Comparison of ENCODE assay signal across 18 cellular contexts in the genomic region with DNA sequence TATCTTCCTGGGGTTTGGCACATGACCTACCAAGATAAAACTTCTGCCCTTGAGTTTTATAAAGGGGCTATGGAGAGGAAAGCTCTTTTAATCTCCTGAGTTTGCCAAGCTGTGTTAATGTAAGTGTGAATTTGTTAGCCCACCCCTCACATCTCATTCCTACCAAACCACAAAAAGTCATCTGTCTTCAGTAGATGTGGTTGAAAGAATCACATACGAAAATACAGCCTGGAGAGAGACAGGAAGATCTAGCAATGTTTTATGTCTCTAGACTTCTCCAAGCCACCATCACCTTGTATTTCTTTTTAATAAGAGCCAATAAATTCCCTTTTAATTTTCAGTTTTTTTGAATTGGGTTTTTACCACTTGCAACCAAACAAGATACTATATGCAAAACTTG.
DNase-seq lines count a peak whose midpoint lies in the region; ATAC-seq and TF ChIP-seq lines count a peak whose summit lies in the region.
"Had no signal": no experiment of that assay in that cellular context is flagged by ENCODE, and none has a peak within 500 bp of the region (broad histone marks: within the 10 kb centered on the region; RNA-seq: fewer than 3 reads in every experiment).

No MANE protein-coding gene starts in this region.

- H2AFZ ChIP-seq in DND-41 (ENCODE audit: low read depth, low read length) (peak overlapping the region; percentile 56), Loucy (ENCODE audit: low read length) (no peak overlapping the region)

- H3K4me2 ChIP-seq in DND-41 (ENCODE audit: insufficient read depth, low read length) (no peak overlapping the region), Loucy (ENCODE audit: low read depth, low read length, poor library complexity, severe bottlenecking) (peak overlapping the region; percentile 35)
- H3K4me2 ChIP-seq: A549; BLaER1 treated with 17β-estradiol and CSF1 and Interleukin-3, amounts not matched to agents 10 nM and 100 nM had no signal

- no peak overlapping the region for H3K27ac ChIP-seq in DND-41 (ENCODE audit: low read length)
- H3K27ac ChIP-seq: 22Rv1; A549; BLaER1 treated with 17β-estradiol and CSF1 and Interleukin-3, amounts not matched to agents 10 nM and 100 nM; C4-2B had no signal

- H3K4me1 ChIP-seq in DND-41 (ENCODE audit: insufficient read depth, low read length) = peaks cover 17% of the 10 kb centered on the region
- H3K4me1 ChIP-seq in Loucy (ENCODE audit: insufficient read depth, low read length, poor library complexity, severe bottlenecking) = peaks cover 27% of the 10 kb centered on the region

- DNase-seq in DND-41 = no peak
- DNase-seq in OCI-M1 (lab: John Stamatoyannopoulos, UW) = peak; percentile 22
- DNase-seq: AML-193; CD4-positive, alpha-beta T cell; CD8-positive, alpha-beta T cell; COR-L47; DMS 273 treated with DMSO at 0.1 percent for 48 hours; DMS153; DMS53; DMS79; GF-D8 had no signal

- no peaks in the 10 kb centered on the region for H3K27me3 ChIP-seq in DND-41 (ENCODE audit: insufficient read depth, low read length, poor library complexity)
- H3K27me3 ChIP-seq in Loucy (ENCODE audit: insufficient read depth, low read length, poor library complexity, severe bottlenecking) = no peaks in the 10 kb centered on the region
- H3K27me3 ChIP-seq: BLaER1 treated with 17β-estradiol and CSF1 and Interleukin-3, amounts not matched to agents 10 nM and 100 nM had no signal

- no peak overlapping the region for H3K9ac ChIP-seq in DND-41 (ENCODE audit: low read depth, low read length)
- no peak overlapping the region for H3K9ac ChIP-seq in Loucy (ENCODE audit: low read depth, low read length, poor library complexity, severe bottlenecking)
- H3K9ac ChIP-seq: BLaER1 treated with 17β-estradiol and CSF1 and Interleukin-3, amounts not matched to agents 10 nM and 100 nM had no signal

- H3K79me2 ChIP-seq in DND-41 (ENCODE audit: insufficient read depth, low read length) (no peaks in the 10 kb centered on the region), Loucy (ENCODE audit: insufficient read depth, low read length) (no peaks in the 10 kb centered on the region)

- TF ChIP-seq CTCF in DND-41 (IDR thresholded peaks at IDR 0.05; ENCODE audit: borderline replicate concordance, extremely low read depth, low read length, poor library complexity, severe bottlenecking) (no peak), Loucy (conservative IDR thresholded peaks at IDR 0.05; ENCODE audit: low read length) (no peak)

- no peaks in the 10 kb centered on the region for H3K9me3 ChIP-seq in DND-41 (ENCODE audit: insufficient read depth, low read length, severe bottlenecking)
- no peaks in the 10 kb centered on the region for H3K9me3 ChIP-seq in Loucy (ENCODE audit: insufficient read depth, low read depth, low read length)

- no peaks in the 10 kb centered on the region for H3K36me3 ChIP-seq in DND-41 (ENCODE audit: insufficient read depth, low read length)
- no peaks in the 10 kb centered on the region for H3K36me3 ChIP-seq in Loucy (ENCODE audit: insufficient read depth, low read length)
- H3K36me3 ChIP-seq: BLaER1 treated with 17β-estradiol and CSF1 and Interleukin-3, amounts not matched to agents 10 nM and 100 nM had no signal

- H3F3A ChIP-seq in Loucy (ENCODE audit: low read depth) = no peaks in the 10 kb centered on the region

- H3K4me3 ChIP-seq in DND-41 (ENCODE audit: low read depth in 1 of 2, low read length in 2 of 2) (no peak overlapping the region), Loucy (ENCODE audit: low read length, poor library complexity, severe bottlenecking) (no peak overlapping the region)
- H3K4me3 ChIP-seq: A549; BLaER1 treated with 17β-estradiol and CSF1 and Interleukin-3, amounts not matched to agents 10 nM and 100 nM had no signal

- H3K9me2 ChIP-seq in Loucy (replicated peaks; ENCODE audit: low read depth, low read length) = no peaks in the 10 kb centered on the region

- no peaks in the 10 kb centered on the region for H4K20me1 ChIP-seq in DND-41 (ENCODE audit: insufficient read depth, low read length)
- no peaks in the 10 kb centered on the region for H4K20me1 ChIP-seq in Loucy (ENCODE audit: insufficient read depth, low read length, poor library complexity, severe bottlenecking)
- H4K20me1 ChIP-seq: BLaER1 treated with 17β-estradiol and CSF1 and Interleukin-3, amounts not matched to agents 10 nM and 100 nM had no signal

- ATAC-seq in DND-41 (ENCODE audit: insufficient read depth, low read depth) (peak; percentile 76), HG03565 (IDR thresholded peaks at IDR 0.05; ENCODE audit: unreplicated experiment) (no peak), HG03469 (IDR thresholded peaks at IDR 0.05; ENCODE audit: unreplicated experiment) (no peak)
- ATAC-seq: A549; CD8-positive, alpha-beta T cell had no signal
